Comparison of ENCODE assay signal across 8 cellular contexts in the genomic region with DNA sequence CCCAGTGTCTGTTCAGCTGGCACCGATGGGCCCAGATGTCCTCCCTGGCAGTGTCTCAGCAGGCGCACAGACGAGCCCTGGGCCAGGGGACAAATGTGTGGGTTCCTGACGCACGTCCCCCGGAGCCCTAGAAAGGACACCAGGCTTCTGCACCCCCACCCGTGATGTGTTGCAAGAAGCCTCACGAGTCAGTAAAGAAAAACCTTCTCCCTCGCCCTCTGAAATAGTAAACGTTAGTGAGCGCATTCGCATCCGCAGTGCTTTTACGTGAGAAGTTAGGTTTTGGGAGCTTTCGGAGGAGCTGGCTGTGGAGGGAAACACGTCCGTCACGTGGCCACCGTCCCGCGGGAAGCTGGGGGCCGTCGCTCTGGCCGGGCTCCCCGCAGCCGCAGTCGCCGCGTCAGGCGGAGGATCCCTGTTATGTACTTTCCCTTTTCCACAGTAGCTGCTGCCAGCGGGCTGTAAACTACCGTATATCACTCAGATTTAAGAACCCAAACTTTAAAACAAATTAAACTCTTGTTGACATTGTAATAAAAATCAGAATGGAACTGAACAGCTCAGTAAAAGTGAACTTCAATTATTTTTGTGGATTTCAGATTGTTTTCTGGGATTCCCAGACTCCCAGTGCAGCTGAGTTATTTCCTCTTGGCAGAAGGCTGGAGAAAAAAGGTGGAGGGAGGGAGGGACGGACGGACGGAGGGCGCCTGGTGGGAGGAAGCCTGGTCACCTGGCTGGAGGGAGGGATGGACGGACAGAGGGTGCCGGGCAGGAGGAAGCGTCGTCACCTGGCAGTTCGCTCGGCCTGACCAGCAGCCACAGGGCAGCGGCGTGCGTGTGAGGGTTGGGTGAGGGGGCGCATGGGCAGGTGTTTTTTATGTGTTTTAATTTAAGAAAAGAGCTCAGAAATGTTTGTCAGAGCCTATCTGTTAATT.
DNase-seq lines count a peak whose midpoint lies in the region; ATAC-seq, FAIRE-seq and TF ChIP-seq lines count a peak whose summit lies in the region.

No MANE protein-coding gene starts in this region.

- no peak overlapping the region for H3K14ac ChIP-seq in H1 (ENCODE audit: insufficient read length)

- no peak overlapping the region for H3K27ac ChIP-seq in H1 (ENCODE audit: low read depth, low read length)
- H3K27ac ChIP-seq in thoracic aorta = peak overlapping the region; percentile 84 to 97
- H3K27ac ChIP-seq in A673 (ENCODE audit: low read depth, low read length, poor library complexity, severe bottlenecking) = no peak overlapping the region

- no peak overlapping the region for H3K4ac ChIP-seq in H1 (replicated peaks; ENCODE audit: insufficient read length, low read depth, low read length)

- peak overlapping the region; percentile 93 for H3K27ac Mint-ChIP-seq in memory B cell

- H3K23me2 ChIP-seq in H1 (ENCODE audit: low read depth, low read length) = no peaks in the 10 kb centered on the region

- H3K9me3 Mint-ChIP-seq in memory B cell = no peaks in the 10 kb centered on the region

- TF ChIP-seq EP300 in H1 (IDR thresholded peaks at IDR 0.05; ENCODE audit: borderline replicate concordance in 1 of 2, low read depth in 2 of 2, low read length in 2 of 2) = no peak

- BruUV-seq in A673 (replicated peaks; lab: Mats Ljungman, UMichigan) = no TSS peak

- no peak overlapping the region; the same call in none of the 2 replicates for H4K8ac ChIP-seq in H1 (ENCODE audit: extremely low read depth, insufficient read depth, low read length)

- H3K36me3 ChIP-seq in H1 (ENCODE audit: control insufficient read depth in 2 of 4, insufficient read depth in 4 of 4, low read length in 3 of 4) = no peaks in the 10 kb centered on the region
- peaks cover 3% of the 10 kb centered on the region for H3K36me3 ChIP-seq in thoracic aorta
- no peaks in the 10 kb centered on the region for H3K36me3 ChIP-seq in A673 (ENCODE audit: insufficient read depth, low read length, poor library complexity, severe bottlenecking)

- H3K4me2 ChIP-seq in H1 (ENCODE audit: insufficient read depth in 1 of 2, low read depth in 2 of 2, low read length in 2 of 2) = peak overlapping the region; percentile 26 to 56; a peak in 3 of 4 replicates

- H3K4me3 ChIP-seq in H1 (ENCODE audit: extremely low read depth in 1 of 4, insufficient read depth in 2 of 4, low read depth in 3 of 4, low read length in 4 of 4) (peak overlapping the region in 1 of 4 experiments; percentile 44; a peak in 3 of 8 replicates), thoracic aorta (peak overlapping the region; percentile 77), A673 (ENCODE audit: low read depth, low read length, poor library complexity, severe bottlenecking) (no peak overlapping the region)

- peaks cover 8% of the 10 kb centered on the region for H3K36me3 Mint-ChIP-seq in memory B cell

- no peak overlapping the region for H3K56ac ChIP-seq in H1 (replicated peaks; ENCODE audit: insufficient read length, low read depth, low read length)

- intact Hi-C loops in A673 (cut with micrococcal nuclease; ENCODE audit: unreplicated experiment) = no loop called here

- peaks cover 0 to 13% (median 9%) of the 10 kb centered on the region in 4 experiments; a peak in 5 of 7 replicates for H3K4me1 ChIP-seq in H1 (replicated peaks in 1 of 4; ENCODE audit: control insufficient read depth in 3 of 4, insufficient read depth in 4 of 4, low read length in 3 of 4)
- peaks cover 12 to 32% of the 10 kb centered on the region in 2 donors for H3K4me1 ChIP-seq in thoracic aorta (ENCODE audit: control insufficient read depth in 1 of 2, low read depth in 2 of 2)
- no peaks in the 10 kb centered on the region for H3K4me1 ChIP-seq in A673 (ENCODE audit: insufficient read depth, low read length, poor library complexity, severe bottlenecking)

- no peak overlapping the region for H2AK5ac ChIP-seq in H1 (ENCODE audit: low read depth, low read length)

- H4K5ac ChIP-seq in H1 (ENCODE audit: insufficient read length, low read depth, low read length) = no peak overlapping the region

- no peaks in the 10 kb centered on the region for H4K20me1 ChIP-seq in H1 (replicated peaks in 1 of 2; ENCODE audit: control insufficient read depth in 1 of 2, insufficient read depth in 2 of 2, low read length in 2 of 2)

- H2BK12ac ChIP-seq in H1 (ENCODE audit: low read depth, low read length) = peak overlapping the region; percentile 52; the same call in 1 of the 2 replicates

- no peak overlapping the region; the same call in 1 of the 2 replicates for H2BK15ac ChIP-seq in H1 (ENCODE audit: low read length)

- H3K4me1 Mint-ChIP-seq in memory B cell = peaks cover 56% of the 10 kb centered on the region

- H4K91ac ChIP-seq in H1 (replicated peaks; ENCODE audit: insufficient read length, low read length) = peak overlapping the region; percentile 54

- no peaks in the 10 kb centered on the region for H3K79me2 ChIP-seq in H1 (ENCODE audit: control insufficient read depth in 1 of 2, insufficient read depth in 2 of 2, low read length in 2 of 2)

- H3K79me1 ChIP-seq in H1 (ENCODE audit: low read depth, low read length) = no peaks in the 10 kb centered on the region

- 0 out of 2 replicates have a peak overlapping the region, but pooled peaks have one; percentile 18 for H2BK5ac ChIP-seq in H1 (ENCODE audit: low read depth, low read length)

- no peak overlapping the region; a peak in 3 of 7 replicates for H3K9ac ChIP-seq in H1 (replicated peaks in 1 of 4; ENCODE audit: extremely low read depth in 1 of 4, low read depth in 3 of 4, low read length in 3 of 4)

- 59% methylated on average over 43 of the region's 46 CpGs; no CpG with 5 or more reads in 1 of the 2 experiments for WGBS in H1 (ENCODE audit: extremely low coverage in 1 of 2, insufficient coverage in 1 of 2, insufficient read length in 1 of 2, insufficient replicate concordance in 2 of 2, low coverage in 1 of 2, low lambda C conversion rate in 2 of 2, missing lambda C conversion rate in 1 of 2), 2 experiments

- ATAC-seq in memory B cell (ENCODE audit: low read depth) = peak; percentile 12
- peak; percentile 74 for ATAC-seq in thoracic aorta (ENCODE audit: insufficient number of reproducible peaks, low FRiP score, low read depth)

- FAIRE-seq in H1 (lab: Jason Lieb, UNC) = no peak

- peak overlapping the region; percentile 89; the same call in 1 of the 2 replicates for H2AFZ ChIP-seq in H1 (ENCODE audit: low read length)

- no peak for TF ChIP-seq CTCF in H1 (IDR thresholded peaks at IDR 0.05; ENCODE audit: control extremely low read depth in 1 of 3, insufficient read depth in 1 of 3, low read depth in 1 of 3, low read length in 3 of 3)
- TF ChIP-seq CTCF in thoracic aorta (IDR thresholded peaks at IDR 0.05) = no peak
- no peak for TF ChIP-seq CTCF in A673 (conservative IDR thresholded peaks at IDR 0.05; ENCODE audit: low read depth, low read length)

- H3K9me3 ChIP-seq in H1 (ENCODE audit: insufficient read depth in 2 of 2, low read depth in 1 of 2, low read length in 1 of 2) = peaks cover 0 to 3% of the 10 kb centered on the region in 2 experiments; a peak in 1 of 4 replicates
- no peaks in the 10 kb centered on the region for H3K9me3 ChIP-seq in thoracic aorta
- H3K9me3 ChIP-seq in A673 (ENCODE audit: low read depth, low read length, poor library complexity, severe bottlenecking) = no peaks in the 10 kb centered on the region

- H2BK120ac ChIP-seq in H1 (replicated peaks; ENCODE audit: low read depth, low read length) = no peak overlapping the region

- DNase-seq in EL = peak; percentile 15
- peak; percentile 30 for DNase-seq in MV-4-11 (lab: John Stamatoyannopoulos, UW)
- DNase-seq in H1 (ENCODE audit: low read depth in 1 of 2, low spot score in 2 of 2) = no peak
- DNase-seq in memory B cell (ENCODE audit: low spot score in 2 of 2) = peak in 1 of 2 donors; percentile 49
- DNase-seq in thoracic aorta (ENCODE audit: low spot score) = no peak
- DNase-seq in NCI-H1105 treated with DMSO at 0.1 percent for 48 hours (lab: John Stamatoyannopoulos, UW) = no peak
- DNase-seq in A673 (ENCODE audit: low spot score) = no peak
- DNase-seq in stimulated activated CD8-positive, alpha-beta memory T cell treated with anti-CD3 and anti-CD28 coated beads, Interleukin-4, amount 100 ng/mL, for 48 hours = no peak

- H3K27me3 Mint-ChIP-seq in memory B cell = no peaks in the 10 kb centered on the region

- no peak overlapping the region for H3K18ac ChIP-seq in H1 (ENCODE audit: extremely low read depth, low read length)

- CTCF ChIA-PET in H1 (lab: Charles Lee; ENCODE audit: partially characterized antibody) = interaction anchor here (0.8 to 1.7 kb wide), 10 partner anchors 10 to 129 kb away, joined by 3 to 6 read pairs (median 3); no protein-coding TSS in a partner anchor
- CTCF ChIA-PET in A673 (lab: Charles Lee) = no interaction called here

- no peak overlapping the region for H3K23ac ChIP-seq in H1 (ENCODE audit: insufficient read length)

- no peak for TF ChIP-seq RAD21 in H1 (IDR thresholded peaks at IDR 0.05 in 1 of 2, conservative IDR thresholded peaks at IDR 0.05 in 1 of 2; ENCODE audit: low read depth in 2 of 2, low read length in 2 of 2)

- no peak for TF ChIP-seq POLR2A in H1 (IDR thresholded peaks at IDR 0.05; ENCODE audit: control extremely low read depth in 1 of 2, low read depth in 2 of 2, low read length in 2 of 2)

- H2BK20ac ChIP-seq in H1 (ENCODE audit: low read length) = no peak overlapping the region

- POLR2A ChIA-PET in H1 (lab: Charles Lee; ENCODE audit: partially characterized antibody) (no interaction called here), A673 (lab: Charles Lee; ENCODE audit: low non-redundant PET) (no interaction called here)

- H3K27me3 ChIP-seq in H1 (replicated peaks in 1 of 4; ENCODE audit: control insufficient read depth in 3 of 4, extremely low read depth in 1 of 4, insufficient read depth in 3 of 4, low read length in 3 of 4) = peaks cover 0 to 15% (median 11%) of the 10 kb centered on the region in 4 experiments; a peak in 4 of 7 replicates
- H3K27me3 ChIP-seq in thoracic aorta (replicated peaks; ENCODE audit: insufficient read depth) = no peaks in the 10 kb centered on the region
- no peaks in the 10 kb centered on the region for H3K27me3 ChIP-seq in A673 (replicated peaks; ENCODE audit: insufficient read depth, low read depth, low read length, poor library complexity)

- peak overlapping the region; percentile 83 for H3K4me3 Mint-ChIP-seq in memory B cell

TF ChIP-seq in H1, 55 proteins besides CTCF, POLR2A, EP300 and RAD21 (continues in another document):
- no peak for TF ChIP-seq GTF2F1 (IDR thresholded peaks at IDR 0.05; ENCODE audit: borderline replicate concordance, low read depth, low read length)
- peak; percentile 63 for TF ChIP-seq MAX (IDR thresholded peaks at IDR 0.05)
- TF ChIP-seq, protein P1, sequence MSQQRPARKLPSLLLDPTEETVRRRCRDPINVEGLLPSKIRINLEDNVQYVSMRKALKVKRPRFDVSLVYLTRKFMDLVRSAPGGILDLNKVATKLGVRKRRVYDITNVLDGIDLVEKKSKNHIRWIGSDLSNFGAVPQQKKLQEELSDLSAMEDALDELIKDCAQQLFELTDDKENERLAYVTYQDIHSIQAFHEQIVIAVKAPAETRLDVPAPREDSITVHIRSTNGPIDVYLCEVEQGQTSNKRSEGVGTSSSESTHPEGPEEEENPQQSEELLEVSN (IDR thresholded peaks at IDR 0.05) = peak; percentile 59
- TF ChIP-seq EZH2 (IDR thresholded peaks at IDR 0.05; ENCODE audit: low read depth, low read length, severe bottlenecking) = no peak

Comparison
In these comparisons a context has a peak if more than half of its experiments do, and no peak if none do; other contexts are left out.
1. DNase-seq: peak in EL (single experiment) and MV-4-11 (single experiment); none in H1 (0 of 2), thoracic aorta (single experiment), NCI-H1105 treated with DMSO at 0.1 percent for 48 hours (single experiment), A673 (single experiment) and stimulated activated CD8-positive, alpha-beta memory T cell treated with anti-CD3 and anti-CD28 coated beads, Interleukin-4, amount 100 ng/mL, for 48 hours (single experiment).
2. H3K27ac ChIP-seq: peak in thoracic aorta (2 of 2); none in H1 (single experiment) and A673 (single experiment).